In genomic region chr11:44901120-44901519, GRCh38 we compare ENCODE assay signal across 32 cellular contexts.
"Had no signal": no experiment of that assay in that cellular context is flagged by ENCODE, and none has a peak within 500 bp of the region (broad histone marks: within the 10 kb centered on the region; RNA-seq: fewer than 3 reads in every experiment).

No MANE protein-coding gene starts in this region.

- H3K9me3 Mint-ChIP-seq: activated B cell treated with CpG ODN at 0.5 μM for 24 hours; activated CD4-positive, alpha-beta memory T cell treated with anti-CD3 and anti-CD28 coated beads for 36 hours; activated CD4-positive, alpha-beta T cell treated with anti-CD3 and anti-CD28 coated beads, Interleukin-2, amount 10 ng/mL, durations not matched to agents 24 days and 14 days; activated naive CD4-positive, alpha-beta T cell treated with anti-CD3 and anti-CD28 coated beads, Interleukin-2, amount 50 U/mL, for 24 hours; activated naive CD8-positive, alpha-beta T cell treated with anti-CD3 and anti-CD28 coated beads for 36 hours; activated naive CD8-positive, alpha-beta T cell treated with anti-CD3 and anti-CD28 coated beads, Interleukin-2, amount 50 U/mL, for 24 hours; activated T-helper 1 cell treated with anti-CD3 and anti-CD28 coated beads, Interleukin-12 subunit alpha, Interleukin-12 subunit beta, Interleukin-2, Interleukin-4 antibody, amounts not matched to agents 30 ng/mL and 10 ng/mL and 1 ng/mL, durations not matched to agents 14 hours and 24 hours and 36 hours; activated T-helper 2 cell treated with anti-CD3 and anti-CD28 coated beads, Interferon-gamma antibody, Interleukin-2, Interleukin-4, amounts not matched to agents 10 μg/mL and 5 μg/mL and 100 μg/mL, durations not matched to agents 14 hours and 24 hours and 36 hours; effector memory CD8-positive, alpha-beta T cell; T-helper 2 cell treated with Interferon-gamma antibody and Interleukin-4, amounts not matched to agents 5 μg/mL and 100 μg/mL, for 36 hours had no signal

- H3K27ac ChIP-seq: body of pancreas, esophagus squamous epithelium, gastroesophageal sphincter, WERI-Rb-1 had no signal

- FAIRE-seq: colon had no signal

- H3K36me3 Mint-ChIP-seq: activated CD8-positive, alpha-beta memory T cell treated with anti-CD3 and anti-CD28 coated beads, Interleukin-2, amount 10 ng/mL, durations not matched to agents 7 days and 5 days had no signal

- DNase-seq: activated B cell treated with CpG ODN at 0.5 μM for 24 hours; activated CD4-positive, alpha-beta memory T cell treated with anti-CD3 and anti-CD28 coated beads for 36 hours; activated CD4-positive, alpha-beta T cell treated with anti-CD3 and anti-CD28 coated beads, Interleukin-2, amount 10 ng/mL, durations not matched to agents 24 days and 14 days; activated CD8-positive, alpha-beta memory T cell treated with anti-CD3 and anti-CD28 coated beads, Interleukin-2, amount 10 ng/mL, durations not matched to agents 7 days and 5 days; activated CD8-positive, alpha-beta memory T cell treated with anti-CD3 and anti-CD28 coated beads, Interleukin-2, amount 50 U/mL, for 4 hours; activated CD8-positive, alpha-beta T cell treated with anti-CD3 and anti-CD28 coated beads, Interleukin-2, amount 10 ng/mL, durations not matched to agents 7 days and 5 days; activated effector memory CD4-positive, alpha-beta T cell treated with anti-CD3 and anti-CD28 coated beads, Interleukin-2, amount 50 U/mL, for 16 hours; activated naive CD4-positive, alpha-beta T cell treated with anti-CD3 and anti-CD28 coated beads for 36 hours; activated naive CD8-positive, alpha-beta T cell treated with anti-CD3 and anti-CD28 coated beads for 36 hours; activated naive CD8-positive, alpha-beta T cell treated with anti-CD3 and anti-CD28 coated beads, Interleukin-2, amount 50 U/mL, for 24 hours; activated T-cell treated with anti-CD3 and anti-CD28 coated beads, Interleukin-2, amount 50 U/mL, for 1 hour; activated T-cell treated with anti-CD3 and anti-CD28 coated beads, Interleukin-2, amount 50 U/mL, for 48 hours; amygdala; aorta; body of pancreas; caudate nucleus; cortex of kidney; dermis blood vessel endothelial cell; effector CD4-positive, alpha-beta T cell; effector memory CD8-positive, alpha-beta T cell; esophagus squamous epithelium; T-helper 1 cell; T-helper 17 cell; T1000; WERI-Rb-1 had no signal

- H3K4me3 Mint-ChIP-seq: activated B cell treated with CpG ODN at 0.5 μM for 24 hours; activated CD4-positive, alpha-beta memory T cell treated with anti-CD3 and anti-CD28 coated beads for 36 hours; activated CD4-positive, alpha-beta T cell treated with anti-CD3 and anti-CD28 coated beads, Interleukin-2, amount 10 ng/mL, durations not matched to agents 24 days and 14 days; activated CD8-positive, alpha-beta memory T cell treated with anti-CD3 and anti-CD28 coated beads, Interleukin-2, amount 10 ng/mL, durations not matched to agents 7 days and 5 days; activated CD8-positive, alpha-beta T cell treated with anti-CD3 and anti-CD28 coated beads, Interleukin-2, amount 10 ng/mL, durations not matched to agents 7 days and 5 days; activated naive CD4-positive, alpha-beta T cell treated with anti-CD3 and anti-CD28 coated beads for 36 hours; activated naive CD4-positive, alpha-beta T cell treated with anti-CD3 and anti-CD28 coated beads, Interleukin-2, amount 50 U/mL, for 24 hours; activated naive CD8-positive, alpha-beta T cell treated with anti-CD3 and anti-CD28 coated beads for 36 hours; activated naive CD8-positive, alpha-beta T cell treated with anti-CD3 and anti-CD28 coated beads, Interleukin-2, amount 50 U/mL, for 24 hours; activated T-helper 1 cell treated with anti-CD3 and anti-CD28 coated beads, Interleukin-12 subunit alpha, Interleukin-12 subunit beta, Interleukin-2, Interleukin-4 antibody, amounts not matched to agents 30 ng/mL and 10 ng/mL and 1 ng/mL, durations not matched to agents 14 hours and 24 hours and 36 hours; effector memory CD8-positive, alpha-beta T cell; T-helper 17 cell; T-helper 2 cell treated with Interferon-gamma antibody and Interleukin-4, amounts not matched to agents 5 μg/mL and 100 μg/mL, for 36 hours had no signal

- H3K4me3 ChIP-seq: adrenal gland, body of pancreas, esophagus squamous epithelium, gastroesophageal sphincter had no signal

- H3K4me1 Mint-ChIP-seq: activated CD4-positive, alpha-beta T cell treated with anti-CD3 and anti-CD28 coated beads, Interleukin-2, amount 10 ng/mL, durations not matched to agents 24 days and 14 days; activated CD8-positive, alpha-beta memory T cell treated with anti-CD3 and anti-CD28 coated beads, Interleukin-2, amount 10 ng/mL, durations not matched to agents 7 days and 5 days; activated naive CD4-positive, alpha-beta T cell treated with anti-CD3 and anti-CD28 coated beads, Interleukin-2, amount 50 U/mL, for 24 hours; activated naive CD8-positive, alpha-beta T cell treated with anti-CD3 and anti-CD28 coated beads for 36 hours; activated naive CD8-positive, alpha-beta T cell treated with anti-CD3 and anti-CD28 coated beads, Interleukin-2, amount 50 U/mL, for 24 hours had no signal

- H3K27ac Mint-ChIP-seq: activated B cell treated with CpG ODN at 0.5 μM for 24 hours; activated CD4-positive, alpha-beta memory T cell treated with anti-CD3 and anti-CD28 coated beads for 36 hours; activated CD4-positive, alpha-beta T cell treated with anti-CD3 and anti-CD28 coated beads, Interleukin-2, amount 10 ng/mL, durations not matched to agents 24 days and 14 days; activated CD8-positive, alpha-beta memory T cell treated with anti-CD3 and anti-CD28 coated beads, Interleukin-2, amount 10 ng/mL, durations not matched to agents 7 days and 5 days; activated CD8-positive, alpha-beta T cell treated with anti-CD3 and anti-CD28 coated beads, Interleukin-2, amount 10 ng/mL, durations not matched to agents 7 days and 5 days; activated naive CD4-positive, alpha-beta T cell treated with anti-CD3 and anti-CD28 coated beads for 36 hours; activated naive CD4-positive, alpha-beta T cell treated with anti-CD3 and anti-CD28 coated beads, Interleukin-2, amount 50 U/mL, for 24 hours; activated naive CD8-positive, alpha-beta T cell treated with anti-CD3 and anti-CD28 coated beads for 36 hours; activated naive CD8-positive, alpha-beta T cell treated with anti-CD3 and anti-CD28 coated beads, Interleukin-2, amount 50 U/mL, for 24 hours; activated T-helper 1 cell treated with anti-CD3 and anti-CD28 coated beads, Interleukin-12 subunit alpha, Interleukin-12 subunit beta, Interleukin-2, Interleukin-4 antibody, amounts not matched to agents 30 ng/mL and 10 ng/mL and 1 ng/mL, durations not matched to agents 14 hours and 24 hours and 36 hours; activated T-helper 2 cell treated with anti-CD3 and anti-CD28 coated beads, Interferon-gamma antibody, Interleukin-2, Interleukin-4, amounts not matched to agents 10 μg/mL and 5 μg/mL and 100 μg/mL, durations not matched to agents 14 hours and 24 hours and 36 hours; T-helper 2 cell treated with Interferon-gamma antibody and Interleukin-4, amounts not matched to agents 5 μg/mL and 100 μg/mL, for 36 hours had no signal

- H3K36me3 ChIP-seq: adrenal gland, esophagus squamous epithelium had no signal

- H3K4me1 ChIP-seq: body of pancreas, esophagus squamous epithelium had no signal

- H3K27me3 Mint-ChIP-seq: activated CD4-positive, alpha-beta memory T cell treated with anti-CD3 and anti-CD28 coated beads for 36 hours; activated CD4-positive, alpha-beta T cell treated with anti-CD3 and anti-CD28 coated beads, Interleukin-2, amount 10 ng/mL, durations not matched to agents 24 days and 14 days; activated CD8-positive, alpha-beta memory T cell treated with anti-CD3 and anti-CD28 coated beads, Interleukin-2, amount 10 ng/mL, durations not matched to agents 7 days and 5 days; activated naive CD4-positive, alpha-beta T cell treated with anti-CD3 and anti-CD28 coated beads, Interleukin-2, amount 50 U/mL, for 24 hours; activated naive CD8-positive, alpha-beta T cell treated with anti-CD3 and anti-CD28 coated beads for 36 hours; activated naive CD8-positive, alpha-beta T cell treated with anti-CD3 and anti-CD28 coated beads, Interleukin-2, amount 50 U/mL, for 24 hours; effector memory CD8-positive, alpha-beta T cell; T-helper 17 cell had no signal

- H3K27me3 ChIP-seq: adrenal gland, body of pancreas, gastroesophageal sphincter had no signal

- H3K9me3 ChIP-seq: adrenal gland, body of pancreas, esophagus squamous epithelium, gastroesophageal sphincter had no signal
